In the genomic region with DNA sequence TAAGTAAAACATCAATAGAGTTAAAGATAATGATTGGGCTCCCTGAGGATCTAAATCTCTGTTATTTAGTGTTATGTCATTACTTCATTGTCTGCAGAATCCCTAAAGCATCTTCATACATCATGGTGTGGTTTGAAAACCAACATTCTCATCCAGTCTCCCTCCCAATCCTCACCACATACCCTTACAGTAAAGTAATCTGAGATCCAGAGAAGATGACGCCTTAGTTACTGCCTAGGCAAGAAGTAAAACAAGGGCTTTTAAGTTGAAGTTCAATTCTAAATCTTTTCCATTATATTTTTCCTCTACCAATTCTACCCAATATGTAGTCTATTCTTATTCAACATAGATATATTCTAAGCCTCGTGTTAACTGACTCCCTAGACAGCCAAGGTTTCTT, we compare ENCODE assay signal across 26 cellular contexts. TPM values are rescaled to one million over a fixed set of nuclear protein-coding genes. Genes with fewer than 3 reads are reported as not detected.
A peak's percentile ranks its signal among the peaks of the same experiment; 100 is the strongest.
DNase-seq lines count a peak whose midpoint lies in the region; ATAC-seq, FAIRE-seq and TF ChIP-seq lines count a peak whose summit lies in the region.
"Had no signal": no experiment of that assay in that cellular context is flagged by ENCODE, and none has a peak within 500 bp of the region (broad histone marks: within the 10 kb centered on the region; RNA-seq: fewer than 3 reads in every experiment).

No MANE protein-coding gene starts in this region.

- CTCF ChIA-PET in naive thymus-derived CD4-positive, alpha-beta T cell (lab: Charles Lee), result no interaction called here

- no peak overlapping the region for H3K27ac ChIP-seq in naive thymus-derived CD4-positive, alpha-beta T cell (ENCODE audit: low read depth, low read length)
- H3K27ac ChIP-seq in pancreas (no peak overlapping the region), body of pancreas (no peak overlapping the region)
- H3K27ac ChIP-seq: GM23248 had no signal

- FAIRE-seq in pancreas (lab: Jason Lieb, UNC), result no peak
- FAIRE-seq: HepG2 had no signal

- H3K27ac Mint-ChIP-seq in T-helper 17 cell, result peak overlapping the region; percentile 10
- peak overlapping the region in 5 of 9 donors; percentile 2 to 22 (median 12) for H3K27ac Mint-ChIP-seq in naive thymus-derived CD4-positive, alpha-beta T cell
- H3K27ac Mint-ChIP-seq: H9 had no signal

- H3K4me3 ChIP-seq in choroid plexus epithelial cell (ENCODE audit: low read depth, low read length) (no peak overlapping the region), pancreas (no peak overlapping the region), body of pancreas (no peak overlapping the region)
- H3K4me3 ChIP-seq in naive thymus-derived CD4-positive, alpha-beta T cell (ENCODE audit: low read length), result no peak overlapping the region
- H3K4me3 ChIP-seq: GM23248, MG63 had no signal

- peaks cover 0 to 11% (median 0%) of the 10 kb centered on the region in 11 donors for H3K9me3 Mint-ChIP-seq in naive thymus-derived CD4-positive, alpha-beta T cell
- H3K9me3 Mint-ChIP-seq: H9 had no signal

- H3K36me3 ChIP-seq in naive thymus-derived CD4-positive, alpha-beta T cell (ENCODE audit: control insufficient read depth in 2 of 3, insufficient read depth in 3 of 3, low read length in 3 of 3), result no peaks in the 10 kb centered on the region
- H3K36me3 ChIP-seq in pancreas, result no peaks in the 10 kb centered on the region
- no peaks in the 10 kb centered on the region for H3K36me3 ChIP-seq in body of pancreas (replicated peaks in 1 of 2; ENCODE audit: insufficient read depth in 1 of 2, low read depth in 2 of 2)

- TF ChIP-seq CTCF in choroid plexus epithelial cell (conservative IDR thresholded peaks at IDR 0.05; ENCODE audit: low read depth, low read length) (no peak), pancreas (IDR thresholded peaks at IDR 0.05) (no peak), body of pancreas (IDR thresholded peaks at IDR 0.05) (no peak), GM13976 (IDR thresholded peaks at IDR 0.05; ENCODE audit: borderline replicate concordance, control extremely low read depth, extremely low read depth, insufficient read depth, missing control alignments) (no peak)

- H3K27me3 Mint-ChIP-seq in T-helper 17 cell, result no peaks in the 10 kb centered on the region
- H3K27me3 Mint-ChIP-seq in naive thymus-derived CD4-positive, alpha-beta T cell, result no peaks in the 10 kb centered on the region
- H3K27me3 Mint-ChIP-seq: CD4-positive, alpha-beta memory T cell had no signal

- ATAC-seq in T-helper 17 cell (no peak), pancreas (no peak), body of pancreas (no peak)
- no peak for ATAC-seq in naive thymus-derived CD4-positive, alpha-beta T cell
- ATAC-seq: HepG2, PC-3, SK-N-SH treated with all-trans-retinoic acid at 6 μM for 48 hours had no signal

- 94% methylated on average over 2 of the region's 2 CpGs for WGBS in pancreas, 2 donors
- 88 to 92% methylated on average over 2 of the region's 2 CpGs for WGBS in body of pancreas, 2 donors

- no peaks in the 10 kb centered on the region for H3K27me3 ChIP-seq in naive thymus-derived CD4-positive, alpha-beta T cell (ENCODE audit: control insufficient read depth in 2 of 2, insufficient read depth in 2 of 2, low read length in 2 of 2)
- no peaks in the 10 kb centered on the region for H3K27me3 ChIP-seq in pancreas
- H3K27me3 ChIP-seq in body of pancreas, result no peaks in the 10 kb centered on the region
- H3K27me3 ChIP-seq: MG63 had no signal

- DNase-seq in AG20443 (ENCODE audit: low spot score) (peak; percentile 24), T-helper 17 cell (no peak), choroid plexus epithelial cell (ENCODE audit: low read depth) (peak; percentile 48), pancreas (no peak), body of pancreas (no peak), NCI-H748 (lab: John Stamatoyannopoulos, UW; ENCODE audit: unreplicated experiment) (no peak), GM13976 (ENCODE audit: low spot score) (no peak)
- DNase-seq in naive thymus-derived CD4-positive, alpha-beta T cell, result no peak
- DNase-seq: C1 segment of cervical spinal cord; Caco-2; CD4-positive, alpha-beta memory T cell; GM23248; H9; KBM-7; MG63; NCI-H1105 treated with DMSO at 0.1 percent for 48 hours; NCI-H146; NCI-H1930; NCI-H2107; NCI-H446; NCI-H524 treated with DMSO at 0.1 percent for 48 hours; NCI-H82; NK-92 treated with Interleukin-12 subunit alpha and Interleukin-12 subunit beta, amount 100 ng/mL, for 24 hours; PC-3 had no signal

- H3K9me3 ChIP-seq in T-helper 17 cell (ENCODE audit: control insufficient read depth, low read length, poor library complexity, severe bottlenecking) (no peaks in the 10 kb centered on the region), pancreas (no peaks in the 10 kb centered on the region), body of pancreas (no peaks in the 10 kb centered on the region)
- no peaks in the 10 kb centered on the region for H3K9me3 ChIP-seq in naive thymus-derived CD4-positive, alpha-beta T cell (ENCODE audit: control insufficient read depth in 2 of 3, low read length in 3 of 3)
- H3K9me3 ChIP-seq: Caco-2, MG63 had no signal

- in situ Hi-C loops in GM13976 (cut with MboI; ENCODE audit: low sequenced_read_pairs, unreplicated experiment), result no loop called here

- peaks cover 23 to 35% of the 10 kb centered on the region in 2 donors for H3K4me1 ChIP-seq in naive thymus-derived CD4-positive, alpha-beta T cell (ENCODE audit: control insufficient read depth in 2 of 2, insufficient read depth in 2 of 2, low read length in 2 of 2)
- H3K4me1 ChIP-seq in pancreas (peaks cover 0 to 13% (median 0%) of the 10 kb centered on the region in 3 donors), body of pancreas (peaks cover 16% of the 10 kb centered on the region)

- POLR2A ChIA-PET in naive thymus-derived CD4-positive, alpha-beta T cell (lab: Charles Lee), result no interaction called here

- H3K4me1 Mint-ChIP-seq in T-helper 17 cell, result peaks cover 28% of the 10 kb centered on the region
- H3K4me1 Mint-ChIP-seq in naive thymus-derived CD4-positive, alpha-beta T cell, result peaks cover 36 to 73% (median 46%) of the 10 kb centered on the region in 7 donors

- H3K4me3 Mint-ChIP-seq in T-helper 17 cell, result no peak overlapping the region
- peak overlapping the region in 1 of 10 donors; percentile 1 for H3K4me3 Mint-ChIP-seq in naive thymus-derived CD4-positive, alpha-beta T cell
- H3K4me3 Mint-ChIP-seq: H9 had no signal

- intact Hi-C loops in naive thymus-derived CD4-positive, alpha-beta T cell (cut with micrococcal nuclease), result loop anchor here in 1 of 2 donors (5.0 kb wide), 1 partner anchor 49 kb away; no protein-coding TSS in a partner anchor
- intact Hi-C loops in pancreas (cut with DNase I), result no loop called here
- intact Hi-C loops in body of pancreas (cut with DNase I), result no loop called here

- no peak for TF ChIP-seq POLR2A in body of pancreas (IDR thresholded peaks at IDR 0.05)

- peaks cover 9% of the 10 kb centered on the region for H3K36me3 Mint-ChIP-seq in T-helper 17 cell (ENCODE audit: low read depth)
- H3K36me3 Mint-ChIP-seq in naive thymus-derived CD4-positive, alpha-beta T cell, result peaks cover 25 to 57% (median 42%) of the 10 kb centered on the region in 5 donors

RNA-seq across cellular contexts. Expression of gene DPH5, which starts 17.4 kb away (rescaled TPM):
- 10 to 100 TPM; 28.8 to 29.5 TPM for total RNA-seq in T-helper 17 cell
- total RNA-seq in naive thymus-derived CD4-positive, alpha-beta T cell, result 10 to 100 TPM; 26.3 to 72.2 (median 45.3) TPM
- 10 to 100 TPM; 53.7 to 57.4 TPM for polyA plus RNA-seq in naive thymus-derived CD4-positive, alpha-beta T cell
- total RNA-seq in pancreas, result 10 to 100 TPM; 17.5 to 28.6 (median 22.4) TPM
- polyA plus RNA-seq in pancreas, result 10 to 100 TPM; 22.9 to 29.5 TPM
- total RNA-seq in body of pancreas, result 10 to 100 TPM in 1 of 2 donors, 1 to 10 TPM in 1; 2.6 to 29.6 TPM

Comparison
In these comparisons a context has a peak if more than half of its experiments do, and no peak if none do; other contexts are left out.
1. DNase-seq: peak in AG20443 (single experiment) and choroid plexus epithelial cell (single experiment); none in T-helper 17 cell (0 of 3), naive thymus-derived CD4-positive, alpha-beta T cell (0 of 9), pancreas (0 of 6), body of pancreas (0 of 4), NCI-H748 (single experiment) and GM13976 (single experiment).